In genomic region chr1:169484683-169485426, GRCh38 we compare ENCODE assay signal across 9 cellular contexts. TPM values are rescaled to one million over a fixed set of nuclear protein-coding genes. Genes with fewer than 3 reads are reported as not detected.
DNase-seq lines count a peak whose midpoint lies in the region; ATAC-seq and TF ChIP-seq lines count a peak whose summit lies in the region.
"Had no signal": no experiment of that assay in that cellular context is flagged by ENCODE, and none has a peak within 500 bp of the region (broad histone marks: within the 10 kb centered on the region; RNA-seq: fewer than 3 reads in every experiment).

No MANE protein-coding gene starts in this region.

- H3K36me3 Mint-ChIP-seq in activated naive CD4-positive, alpha-beta T cell treated with anti-CD3 and anti-CD28 coated beads, Interleukin-2, amount 50 U/mL, for 72 hours, result peaks cover 5 to 14% of the 10 kb centered on the region in 2 donors

- no peaks in the 10 kb centered on the region for H3K4me1 ChIP-seq in BE2C

- TF ChIP-seq CTCF in BE2C (IDR thresholded peaks at IDR 0.05; ENCODE audit: low read depth, low read length) (no peak), omental fat pad (IDR thresholded peaks at IDR 0.05) (no peak)

- H3K36me3 ChIP-seq in BE2C, result no peaks in the 10 kb centered on the region

- peak overlapping the region; percentile 78 to 85 for H3K27ac Mint-ChIP-seq in activated naive CD4-positive, alpha-beta T cell treated with anti-CD3 and anti-CD28 coated beads, Interleukin-2, amount 50 U/mL, for 72 hours

- ATAC-seq in GM19023 (IDR thresholded peaks at IDR 0.05; ENCODE audit: unreplicated experiment) (peak; percentile 23), HG03196 (IDR thresholded peaks at IDR 0.05; ENCODE audit: unreplicated experiment) (peak; percentile 12), omental fat pad (ENCODE audit: low FRiP score) (peak; percentile 49)
- ATAC-seq in activated naive CD4-positive, alpha-beta T cell treated with anti-CD3 and anti-CD28 coated beads, Interleukin-2, amount 50 U/mL, for 72 hours, result peak; percentile 11 to 16

- peak; percentile 32 for DNase-seq in BE2C
- peak; percentile 50 for DNase-seq in NOMO-1 treated with DMSO at 0.1 percent for 48 hours (lab: John Stamatoyannopoulos, UW; ENCODE audit: unreplicated experiment)
- peak in 1 of 2 donors; percentile 32 for DNase-seq in activated naive CD4-positive, alpha-beta T cell treated with anti-CD3 and anti-CD28 coated beads, Interleukin-2, amount 50 U/mL, for 72 hours (ENCODE audit: low spot score in 2 of 2)
- peak in 31 of 42 donors; percentile 15 to 70 (median 42) for DNase-seq in head of caudate nucleus
- DNase-seq in omental fat pad (ENCODE audit: low spot score), result no peak
- no peak for DNase-seq in UCSD-AML1 (lab: John Stamatoyannopoulos, UW; ENCODE audit: unreplicated experiment)

- intact Hi-C loops in head of caudate nucleus (cut with DNase I), result no loop called here

- H3K9me3 Mint-ChIP-seq in activated naive CD4-positive, alpha-beta T cell treated with anti-CD3 and anti-CD28 coated beads, Interleukin-2, amount 50 U/mL, for 72 hours, result no peaks in the 10 kb centered on the region

- H3K4me3 ChIP-seq in BE2C (ENCODE audit: low read depth, low read length), result peak overlapping the region; percentile 80

- no peaks in the 10 kb centered on the region for H3K9me3 ChIP-seq in BE2C

- H3K27me3 ChIP-seq in BE2C, result no peaks in the 10 kb centered on the region

RNA-seq across cellular contexts. Expression of gene SLC19A2, which starts 0.9 kb away (rescaled TPM):
- 6.5 TPM for polyA plus RNA-seq in BE2C (2012; ENCODE audit: insufficient read depth, insufficient read length, low read depth)
- 1 to 10 TPM; 4.0 to 6.5 TPM for total RNA-seq in activated naive CD4-positive, alpha-beta T cell treated with anti-CD3 and anti-CD28 coated beads, Interleukin-2, amount 50 U/mL, for 72 hours
- total RNA-seq in omental fat pad, result 100 to 1,000 TPM in 2 of 4 donors, 10 to 100 TPM in 2; 48.8 to 195 (median 96.0) TPM

RNA-seq across cellular contexts. Expression of gene CCDC181, which starts 57.6 kb away (rescaled TPM):
- polyA plus RNA-seq in BE2C (2012; ENCODE audit: insufficient read depth, insufficient read length, low read depth), result 4.1 TPM
- under 1 TPM in 1 of 2 donors, not detected in 1; 0.30 TPM for total RNA-seq in activated naive CD4-positive, alpha-beta T cell treated with anti-CD3 and anti-CD28 coated beads, Interleukin-2, amount 50 U/mL, for 72 hours
- total RNA-seq in omental fat pad, result 1 to 10 TPM in 1 of 4 donors, under 1 TPM in 3; 0.19 to 1.1 (median 0.43) TPM
- total RNA-seq: subcutaneous adipose tissue had no signal

Comparison
In these comparisons a context has a peak if more than half of its experiments do, and no peak if none do; other contexts are left out.
1. DNase-seq: peak in BE2C (single experiment), NOMO-1 treated with DMSO at 0.1 percent for 48 hours (single experiment) and head of caudate nucleus (31 of 42); none in omental fat pad (single experiment) and UCSD-AML1 (single experiment).
2. RNA of gene SLC19A2, which starts 0.9 kb away (total RNA-seq): 48.8 to 195 TPM in omental fat pad; 4.0 to 6.5 TPM in activated naive CD4-positive, alpha-beta T cell treated with anti-CD3 and anti-CD28 coated beads, Interleukin-2, amount 50 U/mL, for 72 hours; every median in the first group is over 4 times any median in the second.
3. Peak in every context shown above with its lines, with median percentiles within 50 percentile points of each other: ATAC-seq.